Comparison of ENCODE assay signal across 10 cellular contexts in genomic region chr2:101272045-101272784, GRCh38. TPM values are rescaled to one million over a fixed set of nuclear protein-coding genes. Genes with fewer than 3 reads are reported as not detected.
DNase-seq lines count a peak whose midpoint lies in the region; ATAC-seq lines count a peak whose summit lies in the region.
"Had no signal": no experiment of that assay in that cellular context is flagged by ENCODE, and none has a peak within 500 bp of the region (broad histone marks: within the 10 kb centered on the region; RNA-seq: fewer than 3 reads in every experiment).

No MANE protein-coding gene starts in this region.

- H3K9me3 ChIP-seq in CD8-positive, alpha-beta memory T cell (ENCODE audit: low read length): no peaks in the 10 kb centered on the region

- no peaks in the 10 kb centered on the region for H3K27me3 ChIP-seq in CD8-positive, alpha-beta memory T cell (ENCODE audit: insufficient read depth, low read length, poor library complexity, severe bottlenecking)

- H3K4me3 Mint-ChIP-seq in CD8-positive, alpha-beta memory T cell: no peak overlapping the region
- H3K4me3 Mint-ChIP-seq in activated CD4-positive, alpha-beta memory T cell treated with anti-CD3 and anti-CD28 coated beads for 36 hours: no peak overlapping the region

- H3K4me1 ChIP-seq in CD8-positive, alpha-beta memory T cell (ENCODE audit: insufficient read depth, low read length): peaks cover 12% of the 10 kb centered on the region

- POLR2A ChIA-PET in CD8-positive, alpha-beta memory T cell (lab: Charles Lee): no interaction called here
- POLR2A ChIA-PET in activated CD4-positive, alpha-beta memory T cell treated with anti-CD3 and anti-CD28 coated beads for 36 hours (lab: Charles Lee): interaction anchor here (0.6 to 1.2 kb wide), 3 partner anchors 16 to 126 kb away, joined by 3 to 5 read pairs (median 4); no protein-coding TSS in a partner anchor

- no peak for DNase-seq in CD8-positive, alpha-beta memory T cell
- DNase-seq in activated CD4-positive, alpha-beta memory T cell treated with anti-CD3 and anti-CD28 coated beads for 36 hours: no peak
- DNase-seq in NCI-H2029 (lab: John Stamatoyannopoulos, UW) (no peak), NCI-H2107 treated with DMSO at 0.1 percent for 48 hours (lab: John Stamatoyannopoulos, UW; ENCODE audit: unreplicated experiment) (no peak), AML-193 (lab: John Stamatoyannopoulos, UW) (no peak)
- DNase-seq in NK-92 treated with Interleukin-12 subunit alpha and Interleukin-12 subunit beta, amount 100 ng/mL, for 24 hours (lab: John Stamatoyannopoulos, UW): no peak
- DNase-seq: OCI-M1; stimulated activated CD8-positive, alpha-beta memory T cell treated with anti-CD3 and anti-CD28 coated beads, Interleukin-4, amount 100 ng/mL, for 48 hours had no signal

- H3K27ac Mint-ChIP-seq in CD8-positive, alpha-beta memory T cell: peak overlapping the region; percentile 43 to 90 (median 72)
- H3K27ac Mint-ChIP-seq in activated CD4-positive, alpha-beta memory T cell treated with anti-CD3 and anti-CD28 coated beads for 36 hours: peak overlapping the region; percentile 70

- CTCF ChIA-PET in CD8-positive, alpha-beta memory T cell (lab: Charles Lee): interaction anchor here (0.9 kb wide), 1 partner anchor 9 kb away, joined by 3 read pairs; no protein-coding TSS in a partner anchor
- CTCF ChIA-PET in activated CD4-positive, alpha-beta memory T cell treated with anti-CD3 and anti-CD28 coated beads for 36 hours (lab: Charles Lee): interaction anchor here (0.6 to 0.7 kb wide), 4 partner anchors 30 to 1247 kb away, joined by 3 to 4 read pairs (median 4); no protein-coding TSS in a partner anchor

- H3K9me3 Mint-ChIP-seq in CD8-positive, alpha-beta memory T cell: no peaks in the 10 kb centered on the region
- H3K9me3 Mint-ChIP-seq in activated CD4-positive, alpha-beta memory T cell treated with anti-CD3 and anti-CD28 coated beads for 36 hours: no peaks in the 10 kb centered on the region

- peaks cover 6 to 85% (median 14%) of the 10 kb centered on the region in 3 donors for H3K36me3 Mint-ChIP-seq in CD8-positive, alpha-beta memory T cell
- H3K36me3 Mint-ChIP-seq in activated CD4-positive, alpha-beta memory T cell treated with anti-CD3 and anti-CD28 coated beads for 36 hours: peaks cover 55% of the 10 kb centered on the region

- ATAC-seq in GM19043 (IDR thresholded peaks at IDR 0.05; ENCODE audit: low read depth, unreplicated experiment): peak; percentile 58
- ATAC-seq in HG02885 (IDR thresholded peaks at IDR 0.05; ENCODE audit: poor library complexity, unreplicated experiment): peak; percentile 96

- intact Hi-C loops in activated CD4-positive, alpha-beta memory T cell treated with anti-CD3 and anti-CD28 coated beads for 36 hours (cut with micrococcal nuclease): loop anchor here (1.0 kb wide), 3 partner anchors 8 to 35 kb away; partner anchors contain the start of gene CNOT11

- no peak overlapping the region for H3K27ac ChIP-seq in CD8-positive, alpha-beta memory T cell (ENCODE audit: low read depth, low read length)

- no peaks in the 10 kb centered on the region for H3K27me3 Mint-ChIP-seq in CD8-positive, alpha-beta memory T cell
- no peaks in the 10 kb centered on the region for H3K27me3 Mint-ChIP-seq in activated CD4-positive, alpha-beta memory T cell treated with anti-CD3 and anti-CD28 coated beads for 36 hours

- H3K36me3 ChIP-seq in CD8-positive, alpha-beta memory T cell (ENCODE audit: insufficient read depth, low read length): peaks cover 50% of the 10 kb centered on the region

- H3K4me3 ChIP-seq in CD8-positive, alpha-beta memory T cell (ENCODE audit: low read length): no peak overlapping the region

- peaks cover 28 to 55% (median 53%) of the 10 kb centered on the region in 3 donors for H3K4me1 Mint-ChIP-seq in CD8-positive, alpha-beta memory T cell
- peaks cover 46% of the 10 kb centered on the region for H3K4me1 Mint-ChIP-seq in activated CD4-positive, alpha-beta memory T cell treated with anti-CD3 and anti-CD28 coated beads for 36 hours (ENCODE audit: low read depth)

RNA-seq across cellular contexts. Expression of gene CNOT11, which starts 19.5 kb away (rescaled TPM):
- total RNA-seq in CD8-positive, alpha-beta memory T cell: 10 to 100 TPM; 60.9 to 67.4 TPM
- 70.0 TPM for polyA plus RNA-seq in CD8-positive, alpha-beta memory T cell
- total RNA-seq in activated CD4-positive, alpha-beta memory T cell treated with anti-CD3 and anti-CD28 coated beads for 36 hours: 10 to 100 TPM; 54.6 to 56.2 TPM

RNA-seq across cellular contexts. Expression of gene RNF149, which starts 36.3 kb away (rescaled TPM):
- total RNA-seq in CD8-positive, alpha-beta memory T cell: 10 to 100 TPM; 43.4 TPM
- 87.6 TPM for polyA plus RNA-seq in CD8-positive, alpha-beta memory T cell
- 10 to 100 TPM; 42.1 to 46.9 TPM for total RNA-seq in activated CD4-positive, alpha-beta memory T cell treated with anti-CD3 and anti-CD28 coated beads for 36 hours
